Comparison of ENCODE assay signal across 18 cellular contexts in the genomic region with DNA sequence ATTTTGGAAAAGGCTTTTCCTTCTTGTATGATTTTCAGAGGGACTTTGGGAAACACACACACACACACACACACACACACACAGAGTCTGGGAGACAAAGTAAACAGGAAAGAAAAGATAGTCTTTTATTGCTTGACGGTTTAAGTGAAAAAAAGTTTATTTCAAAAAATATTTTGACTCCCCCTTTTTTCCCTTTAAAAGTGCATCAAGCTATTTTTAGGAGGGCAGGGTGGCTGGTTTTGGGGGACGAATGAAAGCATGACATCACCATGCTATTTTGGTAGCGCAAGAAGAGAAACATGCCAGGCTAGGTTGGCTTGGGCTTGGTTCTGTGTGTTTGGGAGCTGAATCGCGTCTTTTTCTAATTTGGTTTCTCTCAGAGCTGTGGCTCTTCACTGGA.
DNase-seq lines count a peak whose midpoint lies in the region; ATAC-seq and TF ChIP-seq lines count a peak whose summit lies in the region.
"Had no signal": no experiment of that assay in that cellular context is flagged by ENCODE, and none has a peak within 500 bp of the region (broad histone marks: within the 10 kb centered on the region; RNA-seq: fewer than 3 reads in every experiment).

No MANE protein-coding gene starts in this region.

- no peak for TF ChIP-seq EP300 in SK-N-SH (IDR thresholded peaks at IDR 0.05; ENCODE audit: borderline replicate concordance in 1 of 2, low read depth in 1 of 2, low read length in 1 of 2)

- peak overlapping the region; percentile 7 for H3K27ac Mint-ChIP-seq in chondrocyte (ENCODE audit: unreplicated experiment)
- H3K27ac Mint-ChIP-seq: memory B cell had no signal

- H3K79me2 ChIP-seq in osteoblast (ENCODE audit: insufficient read depth, low read length) (no peaks in the 10 kb centered on the region), SK-N-SH (ENCODE audit: insufficient read depth) (no peaks in the 10 kb centered on the region)

- no peaks in the 10 kb centered on the region for H3F3A ChIP-seq in SK-N-SH (replicated peaks; ENCODE audit: insufficient read depth)

- no peaks in the 10 kb centered on the region for H3K27me3 ChIP-seq in right atrium auricular region
- H3K27me3 ChIP-seq in osteoblast (ENCODE audit: insufficient read depth, low read length) = peaks cover 23% of the 10 kb centered on the region
- no peaks in the 10 kb centered on the region for H3K27me3 ChIP-seq in vagina
- no peaks in the 10 kb centered on the region for H3K27me3 ChIP-seq in SK-N-SH (ENCODE audit: insufficient read depth)
- H3K27me3 ChIP-seq in dorsolateral prefrontal cortex = peaks cover 0 to 14% (median 0%) of the 10 kb centered on the region in 45 donors

- CTCF ChIA-PET in SK-N-SH (lab: Yijun Ruan, JAX) = interaction anchor here (0.6 to 1.9 kb wide), 9 partner anchors 8 to 498 kb away, joined by 3 to 9 read pairs (median 3); no protein-coding TSS in a partner anchor

- H3K4me3 ChIP-seq in right atrium auricular region = peak overlapping the region in 1 of 2 donors; percentile 22
- no peak overlapping the region for H3K4me3 ChIP-seq in osteoblast (ENCODE audit: insufficient read depth, low read length)
- H3K4me3 ChIP-seq in vagina = no peak overlapping the region
- no peak overlapping the region for H3K4me3 ChIP-seq in SK-N-SH (ENCODE audit: low read depth in 2 of 2, low read length in 1 of 2)
- H3K4me3 ChIP-seq in dorsolateral prefrontal cortex = no peak overlapping the region

- TF ChIP-seq POLR2A in vagina (IDR thresholded peaks at IDR 0.05) = no peak

- H2AFZ ChIP-seq in osteoblast (ENCODE audit: low read length) (peak overlapping the region; percentile 62), SK-N-SH (ENCODE audit: low read depth) (no peak overlapping the region)

- no peaks in the 10 kb centered on the region for H3K36me3 Mint-ChIP-seq in chondrocyte (ENCODE audit: low read depth)
- H3K36me3 Mint-ChIP-seq: memory B cell had no signal

- no peaks in the 10 kb centered on the region for H3K9me3 Mint-ChIP-seq in chondrocyte (ENCODE audit: low read depth)
- H3K9me3 Mint-ChIP-seq: memory B cell had no signal

- DNase-seq in chondrocyte (ENCODE audit: low spot score) (no peak), right atrium auricular region (ENCODE audit: low spot score) (no peak), osteoblast (ENCODE audit: insufficient read length, low spot score, missing footprints) (no peak), vagina (ENCODE audit: extremely low spot score in 2 of 2) (no peak), SK-N-SH (no peak), dorsolateral prefrontal cortex (no peak)
- DNase-seq: activated CD4-positive, CD25-positive, alpha-beta regulatory T cell; activated naive CD4-positive, alpha-beta T cell treated with anti-CD3 and anti-CD28 coated beads, Interleukin-2, amount 50 U/mL, for 16 hours; DMS79; hypothalamus; Karpas-422; NCI-H187 treated with DMSO at 0.1 percent for 48 hours; NCI-H524; substantia nigra had no signal

- peaks cover 2% of the 10 kb centered on the region for H3K27me3 Mint-ChIP-seq in chondrocyte (ENCODE audit: low read depth)

- peak overlapping the region; percentile 72 to 92 for H3K27ac ChIP-seq in right atrium auricular region
- no peak overlapping the region for H3K27ac ChIP-seq in osteoblast (ENCODE audit: low read depth, low read length)
- H3K27ac ChIP-seq in vagina = peak overlapping the region; percentile 2
- H3K27ac ChIP-seq in SK-N-SH (ENCODE audit: low read depth in 2 of 2, low read length in 1 of 2) = peak overlapping the region in 1 of 2 experiments; percentile 96; a peak in 2 of 4 replicates
- H3K27ac ChIP-seq in dorsolateral prefrontal cortex = peak overlapping the region in 3 of 59 donors; percentile 15 to 50 (median 16)
- H3K27ac ChIP-seq: C4-2B had no signal

- peak overlapping the region; percentile 31 for H3K4me3 Mint-ChIP-seq in chondrocyte (ENCODE audit: unreplicated experiment)
- H3K4me3 Mint-ChIP-seq: memory B cell had no signal

- H3K4me2 ChIP-seq in osteoblast (ENCODE audit: insufficient read depth, low read length) (no peak overlapping the region), SK-N-SH (no peak overlapping the region)

- intact Hi-C loops in vagina (cut with DNase I) (loop anchor here (5.0 kb wide), 1 partner anchor 129 kb away; a partner anchor contains a TSS), dorsolateral prefrontal cortex (cut with DNase I) (no loop called here)

- no peak overlapping the region for H3K9ac ChIP-seq in SK-N-SH

- H4K20me1 ChIP-seq in osteoblast (ENCODE audit: insufficient read depth, low read length) (no peaks in the 10 kb centered on the region), SK-N-SH (ENCODE audit: insufficient read depth) (no peaks in the 10 kb centered on the region)

- 77% methylated on average over 5 of the region's 5 CpGs for whole genome bisulfite sequencing in SK-N-SH (ENCODE audit: low lambda C conversion rate)

- H3K9me3 ChIP-seq in right atrium auricular region (no peaks in the 10 kb centered on the region), osteoblast (ENCODE audit: low read depth, low read length) (no peaks in the 10 kb centered on the region), vagina (no peaks in the 10 kb centered on the region), SK-N-SH (no peaks in the 10 kb centered on the region)

- H3K9me2 ChIP-seq in SK-N-SH = no peaks in the 10 kb centered on the region

- TF ChIP-seq RAD21 in SK-N-SH (IDR thresholded peaks at IDR 0.05; ENCODE audit: low read length) = no peak

- no peaks in the 10 kb centered on the region for H3K36me3 ChIP-seq in right atrium auricular region
- H3K36me3 ChIP-seq in osteoblast (ENCODE audit: insufficient read depth, low read length) = no peaks in the 10 kb centered on the region
- H3K36me3 ChIP-seq in vagina = no peaks in the 10 kb centered on the region
- H3K36me3 ChIP-seq in SK-N-SH (replicated peaks in 1 of 2; ENCODE audit: control insufficient read depth in 1 of 2, insufficient read depth in 2 of 2, low read length in 1 of 2) = no peaks in the 10 kb centered on the region

- TF ChIP-seq CTCF in chondrocyte (IDR thresholded peaks at IDR 0.05) (no peak), right atrium auricular region (IDR thresholded peaks at IDR 0.05) (no peak), osteoblast (IDR thresholded peaks at IDR 0.05; ENCODE audit: extremely low read depth, low read depth, low read length) (no peak), vagina (IDR thresholded peaks at IDR 0.05) (no peak), SK-N-SH (IDR thresholded peaks at IDR 0.05) (no peak), dorsolateral prefrontal cortex (IDR thresholded peaks at IDR 0.05 in 54 of 56, conservative IDR thresholded peaks at IDR 0.05 in 2 of 56; ENCODE audit: low read depth in 1 of 56, partially characterized antibody in 56 of 56) (no peak)

- ATAC-seq in HG02885 (IDR thresholded peaks at IDR 0.05; ENCODE audit: poor library complexity, unreplicated experiment) = no peak
- ATAC-seq: Panc1 had no signal

- H3K4me1 ChIP-seq in right atrium auricular region (peaks cover 0 to 20% of the 10 kb centered on the region in 2 donors), osteoblast (ENCODE audit: insufficient read depth, low read length) (peaks cover 5% of the 10 kb centered on the region), vagina (no peaks in the 10 kb centered on the region), SK-N-SH (ENCODE audit: control insufficient read depth in 1 of 2, insufficient read depth in 2 of 2, low read depth in 1 of 2, low read length in 1 of 2) (peaks cover 0 to 23% of the 10 kb centered on the region in 2 experiments; a peak in 2 of 4 replicates)

- H3K4me1 Mint-ChIP-seq in chondrocyte (ENCODE audit: low read depth) = peaks cover 32% of the 10 kb centered on the region
- H3K4me1 Mint-ChIP-seq: memory B cell had no signal

- POLR2A ChIA-PET in SK-N-SH (lab: Yijun Ruan, JAX) = no interaction called here

TF ChIP-seq in SK-N-SH, 30 proteins besides CTCF, POLR2A, EP300 and RAD21 (continues in another document):
- TF ChIP-seq FOXJ3 (CRISPR knock-in tag; IDR thresholded peaks at IDR 0.05) (no peak), SIN3A (IDR thresholded peaks at IDR 0.05; ENCODE audit: borderline replicate concordance, low read depth, low read length) (no peak), NFIC (IDR thresholded peaks at IDR 0.05; ENCODE audit: borderline replicate concordance) (no peak), EZH2phosphoT487 (IDR thresholded peaks at IDR 0.05; ENCODE audit: borderline replicate concordance, low read depth) (no peak), NRF1 (IDR thresholded peaks at IDR 0.05; ENCODE audit: low read depth, low read length) (no peak), MEF2A (IDR thresholded peaks at IDR 0.05; ENCODE audit: borderline replicate concordance, low read depth) (no peak), FOXM1 (IDR thresholded peaks at IDR 0.05; ENCODE audit: low read depth) (no peak), YY1 (IDR thresholded peaks at IDR 0.05; ENCODE audit: low read depth) (no peak)
- TF ChIP-seq, protein P1, sequence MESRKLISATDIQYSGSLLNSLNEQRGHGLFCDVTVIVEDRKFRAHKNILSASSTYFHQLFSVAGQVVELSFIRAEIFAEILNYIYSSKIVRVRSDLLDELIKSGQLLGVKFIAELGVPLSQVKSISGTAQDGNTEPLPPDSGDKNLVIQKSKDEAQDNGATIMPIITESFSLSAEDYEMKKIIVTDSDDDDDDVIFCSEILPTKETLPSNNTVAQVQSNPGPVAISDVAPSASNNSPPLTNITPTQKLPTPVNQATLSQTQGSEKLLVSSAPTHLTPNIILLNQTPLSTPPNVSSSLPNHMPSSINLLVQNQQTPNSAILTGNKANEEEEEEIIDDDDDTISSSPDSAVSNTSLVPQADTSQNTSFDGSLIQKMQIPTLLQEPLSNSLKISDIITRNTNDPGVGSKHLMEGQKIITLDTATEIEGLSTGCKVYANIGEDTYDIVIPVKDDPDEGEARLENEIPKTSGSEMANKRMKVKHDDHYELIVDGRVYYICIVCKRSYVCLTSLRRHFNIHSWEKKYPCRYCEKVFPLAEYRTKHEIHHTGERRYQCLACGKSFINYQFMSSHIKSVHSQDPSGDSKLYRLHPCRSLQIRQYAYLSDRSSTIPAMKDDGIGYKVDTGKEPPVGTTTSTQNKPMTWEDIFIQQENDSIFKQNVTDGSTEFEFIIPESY (IDR thresholded peaks at IDR 0.05; ENCODE audit: borderline replicate concordance, low read depth) = no peak
- TF ChIP-seq, protein P2, sequence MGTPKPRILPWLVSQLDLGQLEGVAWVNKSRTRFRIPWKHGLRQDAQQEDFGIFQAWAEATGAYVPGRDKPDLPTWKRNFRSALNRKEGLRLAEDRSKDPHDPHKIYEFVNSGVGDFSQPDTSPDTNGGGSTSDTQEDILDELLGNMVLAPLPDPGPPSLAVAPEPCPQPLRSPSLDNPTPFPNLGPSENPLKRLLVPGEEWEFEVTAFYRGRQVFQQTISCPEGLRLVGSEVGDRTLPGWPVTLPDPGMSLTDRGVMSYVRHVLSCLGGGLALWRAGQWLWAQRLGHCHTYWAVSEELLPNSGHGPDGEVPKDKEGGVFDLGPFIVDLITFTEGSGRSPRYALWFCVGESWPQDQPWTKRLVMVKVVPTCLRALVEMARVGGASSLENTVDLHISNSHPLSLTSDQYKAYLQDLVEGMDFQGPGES (IDR thresholded peaks at IDR 0.05; ENCODE audit: low read depth, low read length) = no peak
- TF ChIP-seq, protein P3, sequence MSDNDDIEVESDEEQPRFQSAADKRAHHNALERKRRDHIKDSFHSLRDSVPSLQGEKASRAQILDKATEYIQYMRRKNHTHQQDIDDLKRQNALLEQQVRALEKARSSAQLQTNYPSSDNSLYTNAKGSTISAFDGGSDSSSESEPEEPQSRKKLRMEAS (IDR thresholded peaks at IDR 0.05; ENCODE audit: low read depth) = no peak
